Comparison of ENCODE assay signal across 21 cellular contexts in genomic region chr16:67346328-67346727, GRCh38. TPM values are rescaled to one million over a fixed set of nuclear protein-coding genes. Genes with fewer than 3 reads are reported as not detected.
DNase-seq lines count a peak whose midpoint lies in the region; ATAC-seq and TF ChIP-seq lines count a peak whose summit lies in the region.
"Had no signal": no experiment of that assay in that cellular context is flagged by ENCODE, and none has a peak within 500 bp of the region (broad histone marks: within the 10 kb centered on the region; RNA-seq: fewer than 3 reads in every experiment).

No MANE protein-coding gene starts in this region.

- no peak overlapping the region for H3K27ac Mint-ChIP-seq in HFFc6
- H3K27ac Mint-ChIP-seq: CD4-positive, alpha-beta memory T cell had no signal

- intact Hi-C loops in right lobe of liver (cut with DNase I), result no loop called here
- intact Hi-C loops in upper lobe of right lung (cut with DNase I), result no loop called here

- H3K36me3 Mint-ChIP-seq in HFFc6 (ENCODE audit: low read depth), result no peaks in the 10 kb centered on the region
- H3K36me3 Mint-ChIP-seq: CD4-positive, alpha-beta memory T cell had no signal

- H3K4me3 ChIP-seq in endocrine pancreas (ENCODE audit: control insufficient read depth, insufficient read depth, low read length) (no peak overlapping the region), right lobe of liver (no peak overlapping the region), upper lobe of right lung (no peak overlapping the region)
- H3K4me3 ChIP-seq: GM12878, HAP-1 had no signal

- H3K9ac ChIP-seq in endocrine pancreas (ENCODE audit: control insufficient read depth, insufficient read depth, low read length), result peak overlapping the region; percentile 13

- H3K27me3 ChIP-seq in endocrine pancreas (ENCODE audit: control insufficient read depth, insufficient read depth, low read length) (no peaks in the 10 kb centered on the region), right lobe of liver (no peaks in the 10 kb centered on the region), upper lobe of right lung (no peaks in the 10 kb centered on the region)

- no peak overlapping the region for H3K27ac ChIP-seq in right lobe of liver
- peak overlapping the region; percentile 68 for H3K27ac ChIP-seq in upper lobe of right lung

- no peaks in the 10 kb centered on the region; the same call in 1 of the 2 replicates for H3K27me3 Mint-ChIP-seq in HFFc6 (ENCODE audit: insufficient read depth)

- H3K9me3 ChIP-seq in endocrine pancreas (ENCODE audit: control insufficient read depth, low read length), result no peaks in the 10 kb centered on the region
- no peaks in the 10 kb centered on the region for H3K9me3 ChIP-seq in right lobe of liver
- H3K9me3 ChIP-seq in upper lobe of right lung, result no peaks in the 10 kb centered on the region
- H3K9me3 ChIP-seq: HAP-1 had no signal

- 74% methylated on average over 4 of the region's 4 CpGs for WGBS in right lobe of liver (ENCODE audit: insufficient coverage, low coverage, low lambda C conversion rate, missing lambda C conversion rate)

- TF ChIP-seq POLR2A in right lobe of liver (IDR thresholded peaks at IDR 0.05), result no peak

- TF ChIP-seq CTCF in right lobe of liver (IDR thresholded peaks at IDR 0.05), result no peak
- TF ChIP-seq CTCF in upper lobe of right lung (IDR thresholded peaks at IDR 0.05), result no peak
- no peak for TF ChIP-seq CTCF in HFFc6 (IDR thresholded peaks at IDR 0.05)

- no peaks in the 10 kb centered on the region for H3K9me3 Mint-ChIP-seq in HFFc6
- H3K9me3 Mint-ChIP-seq: CD4-positive, alpha-beta memory T cell had no signal

- DNase-seq in SIG-M5 treated with dmso at 0.1 percent for 504 hours (lab: John Stamatoyannopoulos, UW; ENCODE audit: unreplicated experiment) (peak; percentile 8), SIG-M5 (lab: John Stamatoyannopoulos, UW) (no peak), right lobe of liver (peak in 1 of 3 donors; percentile 54), upper lobe of right lung (no peak), HFFc6 (no peak), SHP77 (lab: John Stamatoyannopoulos, UW) (no peak)
- no peak for DNase-seq in stimulated activated naive CD8-positive, alpha-beta T cell treated with anti-CD3 and anti-CD28 coated beads, Interleukin-15, Interleukin-2, amounts not matched to agents 100 U/mL and 50 U/mL, for 24 hours
- DNase-seq: 8988T; Calu3; CD4-positive, alpha-beta memory T cell; DMS79; KBM-7; NCI-H1048; NCI-H1436 treated with DMSO at 0.1 percent for 48 hours; NCI-H2081 treated with DMSO at 0.1 percent for 48 hours; NCI-H510A; NCI-H774 had no signal

- no peaks in the 10 kb centered on the region for H3K36me3 ChIP-seq in endocrine pancreas (ENCODE audit: control insufficient read depth, insufficient read depth, low read length)
- no peaks in the 10 kb centered on the region for H3K36me3 ChIP-seq in right lobe of liver
- no peaks in the 10 kb centered on the region for H3K36me3 ChIP-seq in upper lobe of right lung
- H3K36me3 ChIP-seq: HAP-1 had no signal

- H3K4me3 Mint-ChIP-seq in HFFc6, result no peak overlapping the region
- H3K4me3 Mint-ChIP-seq: CD4-positive, alpha-beta memory T cell had no signal

- H3K4me1 ChIP-seq in endocrine pancreas (ENCODE audit: control insufficient read depth, insufficient read depth, low read length) (peaks cover 4% of the 10 kb centered on the region), right lobe of liver (peaks cover 0 to 11% (median 0%) of the 10 kb centered on the region in 4 donors), upper lobe of right lung (peaks cover 6% of the 10 kb centered on the region)
- H3K4me1 ChIP-seq: HAP-1 had no signal

- H3K4me1 Mint-ChIP-seq in HFFc6 (ENCODE audit: low read depth), result no peaks in the 10 kb centered on the region
- H3K4me1 Mint-ChIP-seq: CD4-positive, alpha-beta memory T cell had no signal

- ATAC-seq in right lobe of liver (peak; percentile 62 to 86 (median 70)), upper lobe of right lung (no peak)
- no peak for ATAC-seq in stimulated activated naive CD8-positive, alpha-beta T cell treated with anti-CD3 and anti-CD28 coated beads, Interleukin-15, Interleukin-2, amounts not matched to agents 100 U/mL and 50 U/mL, for 24 hours
- ATAC-seq: GM12878, Right ventricle myocardium inferior had no signal

RNA-seq across cellular contexts. Expression of gene LRRC36, which starts 19.7 kb away (rescaled TPM):
- total RNA-seq in right lobe of liver (not detected), upper lobe of right lung (27.4 TPM)
- total RNA-seq in HFFc6 (2021; fragmentation: NEBNext Ultra II Directional; extraction: Animal tissue kit (Norgen Biotek cat#: 25700)), result not detected
- total RNA-seq: CD4-positive, alpha-beta memory T cell; Right ventricle myocardium inferior had no signal

RNA-seq across cellular contexts. Expression of gene KCTD19, which starts 19.8 kb away (rescaled TPM):
- total RNA-seq in right lobe of liver, result not detected
- total RNA-seq in upper lobe of right lung, result 1.4 TPM
- not detected for total RNA-seq in HFFc6 (2021; fragmentation: NEBNext Ultra II Directional; extraction: Animal tissue kit (Norgen Biotek cat#: 25700))
- total RNA-seq: CD4-positive, alpha-beta memory T cell; Right ventricle myocardium inferior had no signal

RNA-seq across cellular contexts. Expression of gene TPPP3, which starts 47.0 kb away (rescaled TPM):
- total RNA-seq in right lobe of liver (under 1 TPM in 5 of 6 experiments, not detected in 1; 0.24 to 0.65 (median 0.37) TPM), upper lobe of right lung (29.7 TPM)
- under 1 TPM in 2 of 6 experiments, not detected in 4; 0.21 to 0.28 TPM for total RNA-seq in HFFc6 (2021; fragmentation: NEBNext Ultra II Directional; extraction: Animal tissue kit (Norgen Biotek cat#: 25700))
- total RNA-seq: CD4-positive, alpha-beta memory T cell; GM12878 had no signal

Comparison
In these comparisons a context has a peak if more than half of its experiments do, and no peak if none do; other contexts are left out.
1. ATAC-seq: peak in right lobe of liver (4 of 4); none in upper lobe of right lung (single experiment) and stimulated activated naive CD8-positive, alpha-beta T cell treated with anti-CD3 and anti-CD28 coated beads, Interleukin-15, Interleukin-2, amounts not matched to agents 100 U/mL and 50 U/mL, for 24 hours (single experiment).
2. RNA of gene LRRC36, which starts 19.7 kb away (total RNA-seq): 27.4 TPM in upper lobe of right lung (single experiment); not detected in right lobe of liver and not detected in HFFc6; every median in the first group is over 10 times any median in the second.
3. RNA of gene TPPP3, which starts 47.0 kb away (total RNA-seq): 29.7 TPM in upper lobe of right lung (single experiment); 0.24 to 0.65 TPM in right lobe of liver and 0.21 to 0.28 TPM in HFFc6; every median in the first group is over 10 times any median in the second.